ENCODE assay signal across 8 cellular contexts in the genomic region with DNA sequence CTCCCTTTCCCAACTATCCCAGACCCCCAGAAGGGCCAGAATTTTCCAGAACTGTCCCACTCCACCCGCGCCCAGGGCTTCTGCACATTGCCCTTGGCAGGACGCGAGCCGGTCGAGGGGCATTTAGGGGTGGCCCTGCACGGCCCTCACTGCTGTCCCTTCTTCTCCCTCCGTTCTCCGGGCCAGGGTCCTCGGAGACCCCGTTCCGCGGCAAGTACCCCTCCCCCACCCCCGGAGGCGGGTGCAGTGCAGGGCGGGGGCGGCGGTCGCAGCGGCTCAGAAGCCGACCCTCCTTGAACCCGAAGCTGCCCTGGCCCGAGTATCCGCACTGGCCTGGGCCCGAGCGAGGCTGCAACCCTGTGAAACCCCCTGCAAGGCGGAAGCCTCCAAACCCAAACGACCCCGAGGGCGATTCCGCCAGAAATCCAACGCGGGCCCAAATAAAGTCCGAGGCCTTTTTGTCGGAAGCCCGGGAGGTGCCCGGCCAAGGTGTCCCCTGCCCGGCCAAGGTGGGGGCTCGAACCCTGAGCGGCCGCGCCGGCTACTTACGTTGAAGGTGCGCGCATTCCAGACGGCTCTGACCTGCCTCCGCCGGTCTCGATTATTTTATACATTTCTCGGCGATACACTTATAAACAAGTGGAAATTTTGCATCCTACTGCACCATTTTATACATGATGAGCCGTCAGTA. TPM values are rescaled to one million over a fixed set of nuclear protein-coding genes. Genes with fewer than 3 reads are reported as not detected.
DNase-seq lines count a peak whose midpoint lies in the region; ATAC-seq and TF ChIP-seq lines count a peak whose summit lies in the region.

No MANE protein-coding gene starts in this region.

- CTCF ChIA-PET in CD4-positive, alpha-beta memory T cell (lab: Charles Lee; ENCODE audit: partially characterized antibody), result interaction anchor here (1.6 to 2.5 kb wide), 3 partner anchors 67 to 602 kb away, joined by 4 to 21 read pairs (median 4); no protein-coding TSS in a partner anchor
- CTCF ChIA-PET in IMR-90 (lab: Yijun Ruan, JAX), result no interaction called here

- intact Hi-C loops in CD4-positive, alpha-beta memory T cell (cut with micrococcal nuclease), result loop anchor here (1.0 kb wide), 1 partner anchor 601 kb away; no protein-coding TSS in a partner anchor
- intact Hi-C loops in IMR-90 (cut with micrococcal nuclease), result loop anchor here (1.0 kb wide), 1 partner anchor 189 kb away; no protein-coding TSS in a partner anchor

- H3K9ac ChIP-seq in IMR-90 (ENCODE audit: low read depth, low read length) (no peak overlapping the region), neural progenitor cell (no peak overlapping the region)

- H3K9me3 Mint-ChIP-seq in CD4-positive, alpha-beta memory T cell, result no peaks in the 10 kb centered on the region
- no peaks in the 10 kb centered on the region for H3K9me3 Mint-ChIP-seq in effector memory CD8-positive, alpha-beta T cell
- H3K9me3 Mint-ChIP-seq in neural progenitor cell, result peaks cover 2% of the 10 kb centered on the region

- in situ Hi-C loops in IMR-90 (cut with MboI; ENCODE audit: low sequenced_read_pairs), result loop anchor here (10.0 kb wide), 1 partner anchor 597 kb away; no protein-coding TSS in a partner anchor

- no peak overlapping the region for H3K27ac Mint-ChIP-seq in CD4-positive, alpha-beta memory T cell
- H3K27ac Mint-ChIP-seq in effector memory CD8-positive, alpha-beta T cell, result no peak overlapping the region
- H3K27ac Mint-ChIP-seq in neural progenitor cell, result no peak overlapping the region

- H4K20me1 ChIP-seq in IMR-90 (ENCODE audit: insufficient read depth, low read length) (no peaks in the 10 kb centered on the region), neural progenitor cell (ENCODE audit: low read depth) (peaks cover 54% of the 10 kb centered on the region)

- DNase-seq in CD4-positive, alpha-beta memory T cell, result no peak
- DNase-seq in IMR-90 (no peak), neural progenitor cell (ENCODE audit: low spot score) (peak; percentile 52), NCI-H2107 (lab: John Stamatoyannopoulos, UW) (no peak), cerebellar cortex (ENCODE audit: low spot score) (no peak), NCI-H128 (lab: John Stamatoyannopoulos, UW; ENCODE audit: unreplicated experiment) (no peak)
- no peak for DNase-seq in effector memory CD8-positive, alpha-beta T cell

- no peaks in the 10 kb centered on the region for H3K36me3 ChIP-seq in CD4-positive, alpha-beta memory T cell (ENCODE audit: insufficient read depth, low read length)
- no peaks in the 10 kb centered on the region for H3K36me3 ChIP-seq in IMR-90 (ENCODE audit: control insufficient read depth, insufficient read depth, low read length)
- no peaks in the 10 kb centered on the region for H3K36me3 ChIP-seq in neural progenitor cell

- no peak overlapping the region for H3K4ac ChIP-seq in IMR-90 (ENCODE audit: low read depth, low read length)

- TF ChIP-seq RAD21 in IMR-90 (IDR thresholded peaks at IDR 0.05; ENCODE audit: low read length), result no peak

- H2AK5ac ChIP-seq in IMR-90 (ENCODE audit: low read depth, low read length), result no peak overlapping the region

- H3K36me3 Mint-ChIP-seq in CD4-positive, alpha-beta memory T cell, result no peaks in the 10 kb centered on the region
- no peaks in the 10 kb centered on the region for H3K36me3 Mint-ChIP-seq in effector memory CD8-positive, alpha-beta T cell (ENCODE audit: insufficient read depth)
- H3K36me3 Mint-ChIP-seq in neural progenitor cell, result no peaks in the 10 kb centered on the region

- H3K27me3 Mint-ChIP-seq in CD4-positive, alpha-beta memory T cell, result peaks cover 57 to 60% of the 10 kb centered on the region in 2 donors
- peaks cover 69 to 93% of the 10 kb centered on the region in 2 donors for H3K27me3 Mint-ChIP-seq in effector memory CD8-positive, alpha-beta T cell
- peaks cover 68% of the 10 kb centered on the region for H3K27me3 Mint-ChIP-seq in neural progenitor cell (ENCODE audit: insufficient read depth, low read depth)

- H2AFZ ChIP-seq in IMR-90 (replicated peaks; ENCODE audit: low read length, poor library complexity) (peak overlapping the region; percentile 56), neural progenitor cell (replicated peaks) (peak overlapping the region; percentile 30)

- H3K79me2 ChIP-seq in neural progenitor cell (ENCODE audit: low read depth), result no peaks in the 10 kb centered on the region

- no peak overlapping the region for H3K27ac ChIP-seq in CD4-positive, alpha-beta memory T cell (ENCODE audit: low read depth, low read length)
- H3K27ac ChIP-seq in IMR-90 (ENCODE audit: insufficient read depth, low read length), result no peak overlapping the region
- H3K27ac ChIP-seq in neural progenitor cell, result no peak overlapping the region

- ATAC-seq in IMR-90 (ENCODE audit: low read depth) (no peak), HG02763 (IDR thresholded peaks at IDR 0.05; ENCODE audit: unreplicated experiment) (no peak)
- peak; percentile 21 for ATAC-seq in effector memory CD8-positive, alpha-beta T cell (replicated peaks)

- H3K4me1 Mint-ChIP-seq in CD4-positive, alpha-beta memory T cell, result peaks cover 9 to 39% (median 22%) of the 10 kb centered on the region in 4 donors
- peaks cover 13 to 17% of the 10 kb centered on the region in 2 donors for H3K4me1 Mint-ChIP-seq in effector memory CD8-positive, alpha-beta T cell (ENCODE audit: low read depth in 2 of 2)
- H3K4me1 Mint-ChIP-seq in neural progenitor cell, result peaks cover 25% of the 10 kb centered on the region

- POLR2A ChIA-PET in CD4-positive, alpha-beta memory T cell (lab: Charles Lee; ENCODE audit: partially characterized antibody), result no interaction called here
- POLR2A ChIA-PET in IMR-90 (lab: Charles Lee; ENCODE audit: unreplicated experiment), result no interaction called here

- dilution Hi-C loops in IMR-90 (cut with HindIII; ENCODE audit: low sequenced_read_pairs, unreplicated experiment), result no loop called here

- no peak overlapping the region for H4K91ac ChIP-seq in IMR-90 (ENCODE audit: insufficient read depth, low read depth, low read length)

- H3K79me1 ChIP-seq in IMR-90 (ENCODE audit: low read depth in 1 of 2, low read length in 2 of 2), result no peaks in the 10 kb centered on the region

- H2BK5ac ChIP-seq in IMR-90 (ENCODE audit: low read depth, low read length, poor library complexity, severe bottlenecking), result no peak overlapping the region

- H3K9me1 ChIP-seq in IMR-90 (ENCODE audit: insufficient read depth, low read length), result no peaks in the 10 kb centered on the region

- H2BK120ac ChIP-seq in IMR-90 (ENCODE audit: low read depth, low read length), result no peak overlapping the region

- H3K14ac ChIP-seq in IMR-90 (replicated peaks; ENCODE audit: low read depth, low read length), result no peak overlapping the region

- no peak overlapping the region for H2AK9ac ChIP-seq in IMR-90 (replicated peaks; ENCODE audit: low read depth, low read length, poor library complexity)

- TF ChIP-seq POLR2A in IMR-90 (IDR thresholded peaks at IDR 0.05; ENCODE audit: low read depth, low read length), result no peak

- peak overlapping the region; percentile 54 to 83 (median 74) for H3K4me3 Mint-ChIP-seq in CD4-positive, alpha-beta memory T cell
- H3K4me3 Mint-ChIP-seq in effector memory CD8-positive, alpha-beta T cell, result peak overlapping the region; percentile 64 to 72
- peak overlapping the region; percentile 76 for H3K4me3 Mint-ChIP-seq in neural progenitor cell

- H4K8ac ChIP-seq in IMR-90 (ENCODE audit: low read depth in 2 of 2, low read length in 2 of 2), result no peak overlapping the region

- peaks cover 13% of the 10 kb centered on the region for H3K4me1 ChIP-seq in CD4-positive, alpha-beta memory T cell (ENCODE audit: insufficient read depth, low read length)
- H3K4me1 ChIP-seq in IMR-90 (ENCODE audit: control insufficient read depth, insufficient read depth, low read length) (no peaks in the 10 kb centered on the region), neural progenitor cell (peaks cover 57% of the 10 kb centered on the region)

- H3K56ac ChIP-seq in IMR-90 (ENCODE audit: extremely low read depth, insufficient read depth, low read length), result no peak overlapping the region

- H3K27me3 ChIP-seq in CD4-positive, alpha-beta memory T cell (ENCODE audit: insufficient read depth, low read length), result peaks cover 36% of the 10 kb centered on the region
- H3K27me3 ChIP-seq in IMR-90 (ENCODE audit: control insufficient read depth, insufficient read depth, low read length) (peaks cover 83% of the 10 kb centered on the region), neural progenitor cell (peaks cover 100% of the 10 kb centered on the region)

- peaks cover 32% of the 10 kb centered on the region for H3F3A ChIP-seq in neural progenitor cell (ENCODE audit: low read depth)

- H3K23ac ChIP-seq in IMR-90 (ENCODE audit: low read depth, low read length), result no peak overlapping the region

- H3K18ac ChIP-seq in IMR-90 (ENCODE audit: low read depth, low read length), result no peak overlapping the region

- H3K4me3 ChIP-seq in CD4-positive, alpha-beta memory T cell (ENCODE audit: low read length in 2 of 2), result peak overlapping the region in 1 of 2 donors; percentile 44
- H3K4me3 ChIP-seq in IMR-90 (ENCODE audit: insufficient read depth, low read depth, low read length) (no peak overlapping the region; the same call in 1 of the 2 replicates), neural progenitor cell (peak overlapping the region; percentile 48)

- H3K4me2 ChIP-seq in IMR-90 (ENCODE audit: low read depth, low read length) (no peak overlapping the region; the same call in 1 of the 2 replicates), neural progenitor cell (peak overlapping the region; percentile 88)

- 2% methylated on average over 18 of the region's 53 CpGs; no CpG with 5 or more reads in 1 of the 2 experiments for WGBS in IMR-90 (ENCODE audit: extremely low coverage in 2 of 2, insufficient read length in 1 of 2), 2 experiments

- BruUV-seq in IMR-90 (replicated peaks; lab: Mats Ljungman, UMichigan), result no TSS peak

- no peak overlapping the region for H4K5ac ChIP-seq in IMR-90 (ENCODE audit: low read depth, low read length)

- no peak overlapping the region for H2BK15ac ChIP-seq in IMR-90 (ENCODE audit: low read depth, low read length)

- no peaks in the 10 kb centered on the region for H3K9me3 ChIP-seq in CD4-positive, alpha-beta memory T cell (ENCODE audit: control insufficient read depth in 1 of 2, low read length in 2 of 2)
- peaks cover 2% of the 10 kb centered on the region; the same call in 1 of the 2 replicates for H3K9me3 ChIP-seq in IMR-90 (ENCODE audit: control insufficient read depth, insufficient read depth, low read length)
- no peaks in the 10 kb centered on the region for H3K9me3 ChIP-seq in neural progenitor cell (ENCODE audit: low read depth)

- no peak for TF ChIP-seq CTCF in IMR-90 (conservative IDR thresholded peaks at IDR 0.05; ENCODE audit: low read depth, low read length)
- no peak for TF ChIP-seq CTCF in neural progenitor cell (IDR thresholded peaks at IDR 0.05)

- no peak overlapping the region for H2BK20ac ChIP-seq in IMR-90 (ENCODE audit: low read depth, low read length)

RNA-seq across cellular contexts. Expression of gene TMEM33, which starts 53.2 kb away (rescaled TPM):
- total RNA-seq in CD4-positive, alpha-beta memory T cell, result 10 to 100 TPM; 41.7 to 43.6 TPM
- polyA plus RNA-seq in CD4-positive, alpha-beta memory T cell, result 10 to 100 TPM; 15.0 to 25.8 TPM
- 45.5 and 49.7 TPM in 2 replicates for total RNA-seq in IMR-90 (2012; rRNA removed)
- 23.6 and 27.5 TPM in 2 replicates for polyA plus RNA-seq in IMR-90 (2012; rRNA removed)
- polyA plus RNA-seq in IMR-90 (2012; cell fraction: cytosol; rRNA removed), result 22.2 and 60.3 TPM in 2 replicates
- 12.2 and 12.3 TPM in 2 replicates for polyA plus RNA-seq in IMR-90 (2012; cell fraction: nucleus; rRNA removed; ENCODE audit: low replicate concordance)
- total RNA-seq in neural progenitor cell (ENCODE audit: low replicate concordance), result 57.4 and 71.9 TPM in 2 replicates
